10 cellular contexts compared by ENCODE assay signal in genomic region chr10:45201271-45201670, GRCh38.
"Had no signal": no experiment of that assay in that cellular context is flagged by ENCODE, and none has a peak within 500 bp of the region (broad histone marks: within the 10 kb centered on the region; RNA-seq: fewer than 3 reads in every experiment).

No MANE protein-coding gene starts in this region.

- H3K9me3 ChIP-seq: HAP-1 had no signal

- H3K4me3 ChIP-seq: GM23248, GM23338, HAP-1 had no signal

- FAIRE-seq: H54 had no signal

- H2AFZ ChIP-seq: GM23248, GM23338 had no signal

- H3K4me1 ChIP-seq: HAP-1 had no signal

- H3K27ac ChIP-seq: GM23248 had no signal

- H3K4me2 ChIP-seq: GM23338 had no signal

- H3K36me3 ChIP-seq: HAP-1 had no signal

- H3K9ac ChIP-seq: GM23248 had no signal

- ATAC-seq: GM23338, HCT116 had no signal

- DNase-seq: GM23248, GOT3, H7, H9, HCEC 1CT, HFFc6 had no signal
